In the genomic region with DNA sequence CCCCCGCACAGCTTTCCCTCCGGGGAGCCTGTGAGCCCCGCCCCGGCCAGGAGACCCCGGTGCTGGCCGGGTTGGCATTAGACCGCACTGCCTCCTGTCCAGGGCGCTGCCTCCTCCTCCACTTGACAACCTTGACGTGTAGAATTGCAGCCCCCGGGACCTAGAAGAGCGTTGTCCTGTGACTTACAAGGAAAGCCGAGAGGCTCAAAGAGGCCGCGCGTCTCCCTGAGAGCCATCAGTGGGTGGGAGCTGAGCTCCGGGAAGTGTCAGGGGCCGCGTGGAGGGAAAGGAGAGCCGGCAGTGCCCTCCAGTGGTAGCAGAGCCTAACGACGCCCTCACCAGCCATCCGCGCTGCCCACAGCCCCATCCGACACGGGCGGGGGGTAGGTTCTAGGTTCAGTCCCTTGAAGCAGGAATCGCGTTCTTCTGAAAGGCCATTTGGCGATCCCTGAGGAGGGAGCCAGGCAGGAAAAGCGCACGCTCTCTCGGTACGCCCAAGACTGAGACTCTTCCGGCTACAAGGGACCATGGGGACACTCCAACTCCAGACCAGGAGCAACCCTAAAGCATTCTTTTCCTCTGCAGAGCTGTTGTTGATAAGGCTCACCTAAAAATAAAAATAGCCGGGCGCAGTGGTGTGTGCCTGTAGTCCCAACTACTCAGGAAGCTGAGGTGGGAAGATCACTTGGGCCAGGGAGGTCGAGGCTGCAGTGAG, we compare ENCODE assay signal across 8 cellular contexts. TPM values are rescaled to one million over a fixed set of nuclear protein-coding genes. Genes with fewer than 3 reads are reported as not detected.
A peak's percentile ranks its signal among the peaks of the same experiment; 100 is the strongest.
DNase-seq lines count a peak whose midpoint lies in the region; ATAC-seq and TF ChIP-seq lines count a peak whose summit lies in the region.

No MANE protein-coding gene starts in this region.

- no peaks in the 10 kb centered on the region for H3K36me3 ChIP-seq in kidney epithelial cell (ENCODE audit: control insufficient read depth, insufficient read depth, low read length)

- in situ Hi-C loops in ACHN (cut with HindIII; ENCODE audit: low pct_ligation_motif_present, low pct_unique_long_range_greater_than_20kb, low sequenced_read_pairs) = no loop called here

- DNase-seq in ACHN (peak; percentile 75), NCI-H2171 (lab: John Stamatoyannopoulos, UW) (peak; percentile 60), caudate nucleus (lab: John Stamatoyannopoulos, UW) (peak in 57 of 61 donors; percentile 18 to 84 (median 64)), kidney epithelial cell (ENCODE audit: low read depth) (no peak)
- peak; percentile 34 to 48 (median 46) for DNase-seq in activated CD4-positive, CD25-positive, alpha-beta regulatory T cell (lab: John Stamatoyannopoulos, UW)
- DNase-seq in stimulated activated CD4-positive, alpha-beta T cell treated with anti-CD3 and anti-CD28 coated beads, Interleukin-15, amount 100 ng/mL, for 48 hours (ENCODE audit: low read depth in 2 of 2) = peak; percentile 57 to 75

- peak overlapping the region; percentile 7 for H3K4me3 ChIP-seq in kidney epithelial cell (ENCODE audit: low read depth, low read length)

- ATAC-seq in GM18520 (IDR thresholded peaks at IDR 0.05; ENCODE audit: unreplicated experiment) = peak; percentile 85
- peak; percentile 95 for ATAC-seq in HG03064 (IDR thresholded peaks at IDR 0.05; ENCODE audit: low read depth, unreplicated experiment)

- no peaks in the 10 kb centered on the region for H3K27me3 ChIP-seq in kidney epithelial cell (ENCODE audit: control insufficient read depth, insufficient read depth, low read length)

- peak; percentile 92 for TF ChIP-seq CTCF in kidney epithelial cell (IDR thresholded peaks at IDR 0.05; ENCODE audit: insufficient read depth, low read length, poor library complexity, severe bottlenecking)

- no peak overlapping the region for H3K27ac ChIP-seq in caudate nucleus (ENCODE audit: low read depth, low read length)

RNA-seq across cellular contexts. Expression of a gene that starts 40.6 kb away (rescaled TPM):
- 30.8 and 31.9 TPM in 2 replicates for total RNA-seq in kidney epithelial cell
